In the genomic region with DNA sequence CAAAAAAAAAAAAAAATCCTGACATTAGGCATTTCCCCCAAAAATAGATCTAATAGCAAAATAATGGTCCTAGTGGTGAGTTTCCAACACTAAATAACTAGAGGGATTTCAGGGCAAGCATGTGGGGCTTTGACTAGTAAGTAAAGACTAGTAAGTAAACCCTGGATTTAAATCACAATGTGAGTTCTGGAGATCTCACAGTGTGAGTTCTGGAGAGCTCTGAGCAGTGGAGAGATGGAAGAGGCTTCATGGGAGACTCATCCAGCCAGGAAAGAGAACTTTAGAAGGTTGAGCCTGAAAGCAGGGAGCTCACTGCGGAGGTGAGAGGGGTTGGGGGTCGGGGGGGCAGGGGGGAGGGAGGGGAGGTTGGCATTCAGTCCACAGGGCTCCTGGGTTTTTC, we compare ENCODE assay signal across 2 cellular contexts.
DNase-seq lines count a peak whose midpoint lies in the region; ATAC-seq and TF ChIP-seq lines count a peak whose summit lies in the region.
"Not testable (repeated sequence)": the region's sequence is repeated elsewhere in the genome, so short reads cannot be mapped to it uniquely, and the experiment has no call there.

No MANE protein-coding gene starts in this region.

- not testable (repeated sequence) for H3K4me1 ChIP-seq in GM23338 (ENCODE audit: insufficient read depth)

- H3K4me2 ChIP-seq in GM23338: not testable (repeated sequence)

- not testable (repeated sequence) for H3K36me3 ChIP-seq in GM23338 (ENCODE audit: insufficient read depth)

- DNase-seq in GM23338 (ENCODE audit: low spot score); WTC11 (ENCODE audit: low spot score): not testable (repeated sequence)

- CTCF ChIA-PET in WTC11 (lab: Charles Lee): not testable (repeated sequence)

- H3K36me3 Mint-ChIP-seq in GM23338 (ENCODE audit: low read depth); WTC11: not testable (repeated sequence)

- POLR2A ChIA-PET in WTC11 (lab: Charles Lee): not testable (repeated sequence)

- H3K27me3 Mint-ChIP-seq in GM23338 (ENCODE audit: insufficient read depth, low read depth, poor library complexity); WTC11 (ENCODE audit: low read depth): not testable (repeated sequence)

- H3K27ac Mint-ChIP-seq in GM23338, WTC11: not testable (repeated sequence)

- not testable (repeated sequence) for H3K4me3 ChIP-seq in GM23338

- H3K4me3 Mint-ChIP-seq in GM23338, WTC11: not testable (repeated sequence)

- not testable (repeated sequence) for H2AFZ ChIP-seq in GM23338

- H4K20me1 ChIP-seq in GM23338 (replicated peaks; ENCODE audit: insufficient read depth): not testable (repeated sequence)

- H3K4me1 Mint-ChIP-seq in GM23338, WTC11: not testable (repeated sequence)

- not testable (repeated sequence) for H3K27ac ChIP-seq in GM23338 (ENCODE audit: low read depth)

- ATAC-seq in GM23338: peak; percentile 54
- ATAC-seq in WTC11: peak; percentile 79

- TF ChIP-seq CTCF in GM23338 (conservative IDR thresholded peaks at IDR 0.05; ENCODE audit: low read depth in 2 of 2); WTC11 (IDR thresholded peaks at IDR 0.05): not testable (repeated sequence)

- not testable (repeated sequence) for H3K79me2 ChIP-seq in GM23338 (replicated peaks; ENCODE audit: insufficient read depth)

- H3F3A ChIP-seq in GM23338 (replicated peaks; ENCODE audit: low read depth): not testable (repeated sequence)

- not testable (repeated sequence) for H3K9me2 ChIP-seq in GM23338 (ENCODE audit: insufficient read depth)

- not testable (repeated sequence) for H3K9me3 Mint-ChIP-seq in GM23338, WTC11

- not testable (repeated sequence) for H3K27me3 ChIP-seq in GM23338 (ENCODE audit: insufficient read depth)
